In genomic region chr3:171967137-171967783, GRCh38 we compare ENCODE assay signal across 9 cellular contexts.
DNase-seq lines count a peak whose midpoint lies in the region; ATAC-seq, FAIRE-seq and TF ChIP-seq lines count a peak whose summit lies in the region.
"Had no signal": no experiment of that assay in that cellular context is flagged by ENCODE, and none has a peak within 500 bp of the region (broad histone marks: within the 10 kb centered on the region; RNA-seq: fewer than 3 reads in every experiment).

No MANE protein-coding gene starts in this region.

- BruUV-seq in IMR-90 (replicated peaks; lab: Mats Ljungman, UMichigan) = no TSS peak
- no TSS peak for BruUV-seq in HepG2 (replicated peaks; lab: Mats Ljungman, UMichigan)

- TF ChIP-seq CTCF in AG09309 (IDR thresholded peaks at IDR 0.05; ENCODE audit: control insufficient read depth, insufficient read depth, low read depth, low read length, missing control alignments) (no peak), IMR-90 (conservative IDR thresholded peaks at IDR 0.05; ENCODE audit: low read depth, low read length) (no peak), HepG2 (CRISPR knock-in tag; IDR thresholded peaks at IDR 0.05) (no peak), suprapubic skin (IDR thresholded peaks at IDR 0.05) (no peak)

- peak overlapping the region; percentile 60 for H3K56ac ChIP-seq in IMR-90 (ENCODE audit: extremely low read depth, insufficient read depth, low read length)

- H3K27ac ChIP-seq in IMR-90 (ENCODE audit: insufficient read depth, low read length) = peak overlapping the region; percentile 85
- peak overlapping the region; percentile 90 for H3K27ac ChIP-seq in HepG2 (ENCODE audit: extremely low read length, insufficient read depth, low read length)
- H3K27ac ChIP-seq in suprapubic skin = no peak overlapping the region
- H3K27ac ChIP-seq: SK-N-MC had no signal

- peaks cover 9% of the 10 kb centered on the region for H3K9me1 ChIP-seq in IMR-90 (ENCODE audit: insufficient read depth, low read length)

- peak overlapping the region; percentile 55; the same call in 2 of the 3 replicates for H2BK15ac ChIP-seq in IMR-90 (ENCODE audit: low read depth, low read length)

- TF ChIP-seq POLR2A in IMR-90 (IDR thresholded peaks at IDR 0.05; ENCODE audit: low read depth, low read length) (no peak), HepG2 (IDR thresholded peaks at IDR 0.05; ENCODE audit: insufficient read depth in 1 of 2, low read depth in 2 of 2, low read length in 2 of 2) (0 out of 4 replicates have a peak, but pooled peaks of 1 of the 2 experiments have one; percentile 55), suprapubic skin (IDR thresholded peaks at IDR 0.05) (no peak)

- no peak overlapping the region for H3K27ac Mint-ChIP-seq in effector memory CD8-positive, alpha-beta T cell

- H3K23ac ChIP-seq in IMR-90 (ENCODE audit: low read depth, low read length) = peak overlapping the region; percentile 61

- TF ChIP-seq EP300 in HepG2 (IDR thresholded peaks at IDR 0.05; ENCODE audit: low read depth in 2 of 2, low read length in 2 of 2) (peak in 1 of 2 experiments; percentile 99; a peak in 3 of 4 replicates), HepG2 (CRISPR knock-in tag; IDR thresholded peaks at IDR 0.05; ENCODE audit: borderline replicate concordance) (peak; percentile 98), suprapubic skin (IDR thresholded peaks at IDR 0.05) (no peak)

- peak overlapping the region; percentile 31; the same call in 1 of the 2 replicates for H3K9ac ChIP-seq in IMR-90 (ENCODE audit: low read depth, low read length)
- peak overlapping the region; percentile 71 for H3K9ac ChIP-seq in HepG2 (ENCODE audit: insufficient read depth, low read depth, low read length)

- peak overlapping the region; percentile 36 for H4K5ac ChIP-seq in IMR-90 (ENCODE audit: low read depth, low read length)

- peak overlapping the region; percentile 87 for H2BK120ac ChIP-seq in IMR-90 (ENCODE audit: low read depth, low read length)

- H3K9me3 ChIP-seq in IMR-90 (ENCODE audit: control insufficient read depth, insufficient read depth, low read length) = no peaks in the 10 kb centered on the region
- H3K9me3 ChIP-seq in HepG2 (ENCODE audit: low read length) = no peaks in the 10 kb centered on the region
- no peaks in the 10 kb centered on the region for H3K9me3 ChIP-seq in suprapubic skin

- DNase-seq in AG09309 (ENCODE audit: low read depth) (peak; percentile 93), IMR-90 (peak; percentile 90), astrocyte of the hippocampus (ENCODE audit: low read depth, low spot score) (peak; percentile 72), HepG2 (ENCODE audit: low spot score) (peak; percentile 96), suprapubic skin (ENCODE audit: low spot score in 2 of 2) (no peak)
- DNase-seq in activated CD8-positive, alpha-beta memory T cell treated with anti-CD3 and anti-CD28 coated beads, Interleukin-2, amount 50 U/mL, for 4 hours = no peak
- no peak for DNase-seq in effector memory CD8-positive, alpha-beta T cell

- no peaks in the 10 kb centered on the region for H3K9me3 Mint-ChIP-seq in effector memory CD8-positive, alpha-beta T cell

- H3K4me3 Mint-ChIP-seq in effector memory CD8-positive, alpha-beta T cell = no peak overlapping the region

- dilution Hi-C loops in IMR-90 (cut with HindIII; ENCODE audit: low sequenced_read_pairs, unreplicated experiment) = no loop called here

- H2BK20ac ChIP-seq in IMR-90 (ENCODE audit: low read depth, low read length) = peak overlapping the region; percentile 91

- no peaks in the 10 kb centered on the region for H3K79me2 ChIP-seq in HepG2 (ENCODE audit: insufficient read depth, low read length)

- H3K36me3 ChIP-seq in IMR-90 (ENCODE audit: control insufficient read depth, insufficient read depth, low read length) (no peaks in the 10 kb centered on the region), HepG2 (replicated peaks in 1 of 2; ENCODE audit: control insufficient read depth in 1 of 2, insufficient read depth in 2 of 2, low read length in 2 of 2) (no peaks in the 10 kb centered on the region), suprapubic skin (no peaks in the 10 kb centered on the region)

- H3K27me3 ChIP-seq in IMR-90 (ENCODE audit: control insufficient read depth, insufficient read depth, low read length) (no peaks in the 10 kb centered on the region), HepG2 (ENCODE audit: control insufficient read depth in 1 of 2, insufficient read depth in 2 of 2, low read length in 2 of 2) (no peaks in the 10 kb centered on the region), suprapubic skin (no peaks in the 10 kb centered on the region)

- no peak overlapping the region for H3K4me3 ChIP-seq in AG09309 (ENCODE audit: control insufficient read depth, low read depth, low read length)
- no peak overlapping the region for H3K4me3 ChIP-seq in IMR-90 (ENCODE audit: insufficient read depth, low read depth, low read length)
- no peak overlapping the region; a peak in 1 of 6 replicates for H3K4me3 ChIP-seq in HepG2 (replicated peaks in 1 of 3; ENCODE audit: insufficient read depth in 1 of 3, low read depth in 2 of 3, low read length in 3 of 3)
- H3K4me3 ChIP-seq in suprapubic skin = no peak overlapping the region
- H3K4me3 ChIP-seq: SK-N-MC had no signal

- H4K20me1 ChIP-seq in IMR-90 (ENCODE audit: insufficient read depth, low read length) (no peaks in the 10 kb centered on the region), HepG2 (ENCODE audit: insufficient read depth, low read length) (no peaks in the 10 kb centered on the region)

- POLR2A ChIA-PET in IMR-90 (lab: Charles Lee; ENCODE audit: unreplicated experiment) (no interaction called here), HepG2 (lab: Yijun Ruan, JAX) (interaction anchor here (0.6 to 3.5 kb wide), 10 partner anchors 14 to 173 kb away, joined by 3 to 36 read pairs (median 6); partner anchors contain the start of genes PLD1 and TMEM212)

- 0% methylated on average over 1 of the region's 6 CpGs; no CpG with 5 or more reads in 1 of the 2 experiments for WGBS in IMR-90 (ENCODE audit: extremely low coverage in 2 of 2, insufficient read length in 1 of 2), 2 experiments
- WGBS in HepG2 (ENCODE audit: low lambda C conversion rate) = 1% methylated on average over 6 of the region's 6 CpGs
- WGBS in suprapubic skin = 24% methylated on average over 6 of the region's 6 CpGs

- no peaks in the 10 kb centered on the region for H3K27me3 Mint-ChIP-seq in effector memory CD8-positive, alpha-beta T cell

- in situ Hi-C loops in IMR-90 (cut with MboI; ENCODE audit: low sequenced_read_pairs) = no loop called here
- in situ Hi-C loops in HepG2 (cut with HindIII; ENCODE audit: extremely low pct_ligation_motif_present, low pct_unique_long_range_greater_than_20kb) = no loop called here

- H3K4ac ChIP-seq in IMR-90 (ENCODE audit: low read depth, low read length) = peak overlapping the region; percentile 73

- H3K4me1 Mint-ChIP-seq in effector memory CD8-positive, alpha-beta T cell (ENCODE audit: low read depth in 2 of 2) = no peaks in the 10 kb centered on the region

- peak overlapping the region; percentile 53 for H3K14ac ChIP-seq in IMR-90 (replicated peaks; ENCODE audit: low read depth, low read length)

- CTCF ChIA-PET in IMR-90 (lab: Yijun Ruan, JAX) = no interaction called here
- CTCF ChIA-PET in HepG2 (lab: Yijun Ruan, JAX; ENCODE audit: low intra/inter-chr PET ratio, low total read pairs) = no interaction called here

- H3K4me2 ChIP-seq in IMR-90 (ENCODE audit: low read depth, low read length) = peak overlapping the region; percentile 40; the same call in 1 of the 2 replicates
- peak overlapping the region; percentile 54 for H3K4me2 ChIP-seq in HepG2 (ENCODE audit: low read depth, low read length)

- 0 out of 2 replicates have a peak overlapping the region, but pooled peaks have one; percentile 41 for H2AK5ac ChIP-seq in IMR-90 (ENCODE audit: low read depth, low read length)

- peak; percentile 71 for ATAC-seq in IMR-90 (ENCODE audit: low read depth)
- peak; percentile 89 for ATAC-seq in HepG2
- ATAC-seq in effector memory CD8-positive, alpha-beta T cell (replicated peaks) = no peak
- no peak for ATAC-seq in HG03571 (IDR thresholded peaks at IDR 0.05; ENCODE audit: unreplicated experiment)

- peak; percentile 95 for FAIRE-seq in HepG2 (lab: Jason Lieb, UNC)

- H2AFZ ChIP-seq in IMR-90 (replicated peaks; ENCODE audit: low read length, poor library complexity) = no peak overlapping the region
- H2AFZ ChIP-seq in HepG2 (ENCODE audit: low read length) = no peak overlapping the region

- H3K18ac ChIP-seq in IMR-90 (ENCODE audit: low read depth, low read length) = peak overlapping the region; percentile 64

- H3K4me1 ChIP-seq in IMR-90 (ENCODE audit: control insufficient read depth, insufficient read depth, low read length) (peaks cover 13% of the 10 kb centered on the region), HepG2 (ENCODE audit: insufficient read depth, low read length) (peaks cover 69% of the 10 kb centered on the region), suprapubic skin (peaks cover 13% of the 10 kb centered on the region)

- peak overlapping the region; percentile 10 to 69; a peak in 3 of 4 replicates for H4K8ac ChIP-seq in IMR-90 (ENCODE audit: low read depth in 2 of 2, low read length in 2 of 2)

- intact Hi-C loops in IMR-90 (cut with micrococcal nuclease) = loop anchor here (1.0 to 5.0 kb wide), 2 partner anchors 28 to 90 kb away; no protein-coding TSS in a partner anchor
- intact Hi-C loops in HepG2 (cut with micrococcal nuclease; ENCODE audit: unreplicated experiment) = no loop called here

- no peaks in the 10 kb centered on the region for H3K36me3 Mint-ChIP-seq in effector memory CD8-positive, alpha-beta T cell (ENCODE audit: insufficient read depth)

- TF ChIP-seq RAD21 in IMR-90 (IDR thresholded peaks at IDR 0.05; ENCODE audit: low read length) = no peak; the same call in 1 of the 2 replicates
- no peak for TF ChIP-seq RAD21 in HepG2 (CRISPR knock-in tag; IDR thresholded peaks at IDR 0.05)

- peak overlapping the region; percentile 87 for H2BK5ac ChIP-seq in IMR-90 (ENCODE audit: low read depth, low read length, poor library complexity, severe bottlenecking)

- no peaks in the 10 kb centered on the region for H3K79me1 ChIP-seq in IMR-90 (ENCODE audit: low read depth in 1 of 2, low read length in 2 of 2)

- peak overlapping the region; percentile 89 for H4K91ac ChIP-seq in IMR-90 (ENCODE audit: insufficient read depth, low read depth, low read length)

- no peak overlapping the region for H2AK9ac ChIP-seq in IMR-90 (replicated peaks; ENCODE audit: low read depth, low read length, poor library complexity)

TF ChIP-seq in IMR-90, 13 proteins besides CTCF, POLR2A, EP300 and RAD21 (continues in another document):
- TF ChIP-seq CHD1 (IDR thresholded peaks at IDR 0.05; ENCODE audit: low read depth, low read length) (no peak), BHLHE40 (IDR thresholded peaks at IDR 0.05; ENCODE audit: low read depth, low read length) (peak; percentile 54; the same call in 1 of the 2 replicates), CEBPB (IDR thresholded peaks at IDR 0.05; ENCODE audit: low read depth, low read length) (peak; percentile 98)

TF ChIP-seq in HepG2, 621 proteins besides CTCF, POLR2A, EP300 and RAD21 (continues in another document):
- no peak for TF ChIP-seq NONO (IDR thresholded peaks at IDR 0.05)
- TF ChIP-seq NONO (CRISPR knock-in tag; conservative IDR thresholded peaks at IDR 0.05) = peak; percentile 85

Comparison
In these comparisons a context has a peak if more than half of its experiments do, and no peak if none do; other contexts are left out.
1. DNase-seq: peak in AG09309 (single experiment), IMR-90 (single experiment), astrocyte of the hippocampus (single experiment) and HepG2 (single experiment); none in suprapubic skin (0 of 2), activated CD8-positive, alpha-beta memory T cell treated with anti-CD3 and anti-CD28 coated beads, Interleukin-2, amount 50 U/mL, for 4 hours (single experiment) and effector memory CD8-positive, alpha-beta T cell (0 of 3).
2. ATAC-seq: peak in IMR-90 (single experiment) and HepG2 (single experiment); none in effector memory CD8-positive, alpha-beta T cell (single experiment) and HG03571 (single experiment).